ENCODE assay signal across 1 cellular context in genomic region chr6:134725590-134725989, GRCh38.
TF ChIP-seq lines count a peak whose summit lies in the region.

No MANE protein-coding gene starts in this region.

TF ChIP-seq in GM23338, 12 proteins besides CTCF, POLR2A, EP300 and RAD21 (continued from another document):
- TF ChIP-seq REST (IDR thresholded peaks at IDR 0.05; ENCODE audit: unreplicated experiment) (no peak), NANOG (IDR thresholded peaks at IDR 0.05; ENCODE audit: borderline replicate concordance) (no peak), CREB1 (CRISPR knock-in tag; IDR thresholded peaks at IDR 0.05; ENCODE audit: low read depth) (no peak), ZNF462 (CRISPR knock-in tag; IDR thresholded peaks at IDR 0.05) (no peak), STAT1 (IDR thresholded peaks at IDR 0.05; ENCODE audit: unreplicated experiment) (no peak), EZH2phosphoT487 (IDR thresholded peaks at IDR 0.05; ENCODE audit: unreplicated experiment) (no peak), ZNF331 (CRISPR knock-in tag; IDR thresholded peaks at IDR 0.05; ENCODE audit: low read depth) (no peak), POLR2AphosphoS5 (IDR thresholded peaks at IDR 0.05; ENCODE audit: low read depth) (no peak), ETS1 (IDR thresholded peaks at IDR 0.05) (no peak), JUNB (IDR thresholded peaks at IDR 0.05; ENCODE audit: unreplicated experiment) (no peak)
